ENCODE assay signal across 10 cellular contexts in genomic region chr20:7152071-7152470, GRCh38.
"Had no signal": no experiment of that assay in that cellular context is flagged by ENCODE, and none has a peak within 500 bp of the region (broad histone marks: within the 10 kb centered on the region; RNA-seq: fewer than 3 reads in every experiment).

No MANE protein-coding gene starts in this region.

- H3K27me3 ChIP-seq: hepatocyte had no signal

- H3K4me1 ChIP-seq: lower lobe of right lung had no signal

- DNase-seq: activated CD4-positive, alpha-beta T cell treated with anti-CD3 and anti-CD28 coated beads, Interleukin-2, amount 50 U/mL, for 4 hours; activated effector memory CD4-positive, alpha-beta T cell treated with anti-CD3 and anti-CD28 coated beads, Interleukin-2, amount 50 U/mL, for 16 hours; activated T-cell treated with anti-CD3 and anti-CD28 coated beads, Interleukin-2, amount 50 U/mL, for 1 hour; amygdala; lower lobe of right lung; naive B cell; posterior cingulate gyrus; right cardiac atrium had no signal

- H2AFZ ChIP-seq: hepatocyte had no signal

- H3K79me2 ChIP-seq: hepatocyte had no signal

- H3K4me3 ChIP-seq: hepatocyte, lower lobe of right lung, smooth muscle cell had no signal

- H3K9me3 ChIP-seq: lower lobe of right lung had no signal

- H3K36me3 ChIP-seq: lower lobe of right lung had no signal

- H3K27ac ChIP-seq: lower lobe of right lung had no signal
